ENCODE assay signal across 24 cellular contexts in the genomic region with DNA sequence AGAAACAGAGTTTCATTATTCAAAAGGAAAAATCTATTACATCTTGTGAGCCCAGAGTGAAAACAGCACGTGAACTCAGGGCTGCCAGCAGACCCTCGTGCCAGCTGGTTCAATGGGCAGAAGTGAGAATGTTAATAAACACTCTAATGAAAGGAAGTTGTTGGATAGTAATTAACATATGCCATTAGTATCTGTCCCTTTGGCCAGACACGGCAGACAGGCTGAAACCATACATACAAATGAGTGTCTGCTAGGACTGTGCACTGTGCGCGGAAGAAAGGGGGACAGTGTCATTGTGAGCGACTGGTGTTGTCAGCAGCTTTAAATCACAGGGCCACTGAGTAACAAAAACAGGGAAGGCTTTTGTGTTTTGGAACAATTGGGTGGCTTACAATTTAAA.
A peak's percentile ranks its signal among the peaks of the same experiment; 100 is the strongest.
DNase-seq lines count a peak whose midpoint lies in the region; ATAC-seq and TF ChIP-seq lines count a peak whose summit lies in the region.
"Had no signal": no experiment of that assay in that cellular context is flagged by ENCODE, and none has a peak within 500 bp of the region (broad histone marks: within the 10 kb centered on the region; RNA-seq: fewer than 3 reads in every experiment).

No MANE protein-coding gene starts in this region.

- intact Hi-C loops in dorsolateral prefrontal cortex (cut with DNase I) (no loop called here), sciatic nerve (cut with DNase I) (no loop called here), body of pancreas (cut with DNase I) (no loop called here)

- peak overlapping the region; percentile 28 for H3K4me2 ChIP-seq in GM23248 (ENCODE audit: unreplicated experiment)
- H3K4me2 ChIP-seq: BLaER1 had no signal

- no peaks in the 10 kb centered on the region for H4K20me1 ChIP-seq in GM23248 (ENCODE audit: insufficient read depth)
- H4K20me1 ChIP-seq: BLaER1 had no signal

- H3K27me3 ChIP-seq in GM23248 (replicated peaks; ENCODE audit: insufficient read depth): no peaks in the 10 kb centered on the region
- H3K27me3 ChIP-seq in dorsolateral prefrontal cortex: no peaks in the 10 kb centered on the region
- no peaks in the 10 kb centered on the region for H3K27me3 ChIP-seq in body of pancreas
- H3K27me3 ChIP-seq: BLaER1 had no signal

- H3K9me2 ChIP-seq in GM23248 (ENCODE audit: insufficient read depth): no peaks in the 10 kb centered on the region

- H3K9ac ChIP-seq in GM23248: no peak overlapping the region
- H3K9ac ChIP-seq: BLaER1 had no signal

- in situ Hi-C loops in GM23248 (cut with MboI): no loop called here

- DNase-seq in GM23248: no peak
- peak; percentile 4 to 67 (median 42) for DNase-seq in dorsolateral prefrontal cortex
- peak; percentile 52 for DNase-seq in midbrain (lab: John Stamatoyannopoulos, UW)
- no peak for DNase-seq in sciatic nerve (ENCODE audit: low spot score)
- no peak for DNase-seq in NCI-H774 (lab: John Stamatoyannopoulos, UW)
- no peak for DNase-seq in body of pancreas
- DNase-seq in GOT3 (lab: John Stamatoyannopoulos, UW): no peak
- DNase-seq: activated B cell treated with CpG ODN at 0.5 μM for 24 hours; activated CD4-positive, alpha-beta T cell treated with anti-CD3 and anti-CD28 coated beads, Interleukin-2, amount 50 U/mL, for 4 hours; Caco-2; DND-41; erythroblast; foreskin fibroblast; NCI-H1048; NCI-H187 treated with DMSO at 0.1 percent for 48 hours; NK-92 treated with Interleukin-12 subunit alpha and Interleukin-12 subunit beta, amount 100 ng/mL, for 24 hours; small intestine; stimulated activated CD4-positive, alpha-beta T cell treated with anti-CD3 and anti-CD28 coated beads, Interleukin-1b, Interleukin-23, amount 100 ng/mL, for 48 hours had no signal

- H2AFZ ChIP-seq in GM23248: peak overlapping the region; percentile 53; the same call in 1 of the 2 replicates

- 28 to 35% methylated on average over 6 of the region's 6 CpGs for WGBS in GM23248 (ENCODE audit: low coverage in 1 of 2, low lambda C conversion rate in 2 of 2, missing lambda C conversion rate in 2 of 2), 2 experiments
- WGBS in body of pancreas, 2 donors: 67 to 77% methylated on average over 6 of the region's 6 CpGs

- H3K27ac ChIP-seq in GM23248: no peak overlapping the region
- H3K27ac ChIP-seq in dorsolateral prefrontal cortex: peak overlapping the region in 20 of 59 donors; percentile 0 to 71 (median 32)
- no peak overlapping the region for H3K27ac ChIP-seq in body of pancreas
- H3K27ac ChIP-seq: BLaER1 had no signal

- TF ChIP-seq POLR2A in body of pancreas (IDR thresholded peaks at IDR 0.05): no peak

- H3K36me3 ChIP-seq in GM23248 (ENCODE audit: low read depth) (no peaks in the 10 kb centered on the region), body of pancreas (replicated peaks in 1 of 2; ENCODE audit: insufficient read depth in 1 of 2, low read depth in 2 of 2) (no peaks in the 10 kb centered on the region)
- H3K36me3 ChIP-seq: BLaER1 had no signal

- no peaks in the 10 kb centered on the region for H3F3A ChIP-seq in GM23248 (ENCODE audit: insufficient read depth)

- H3K4me1 ChIP-seq in GM23248 (ENCODE audit: insufficient read depth) (no peaks in the 10 kb centered on the region), body of pancreas (no peaks in the 10 kb centered on the region)
- H3K4me1 ChIP-seq: BLaER1 had no signal

- ATAC-seq in sciatic nerve (peak; percentile 44), body of pancreas (no peak), HG03095 (IDR thresholded peaks at IDR 0.05; ENCODE audit: unreplicated experiment) (no peak)
- ATAC-seq: activated naive CD4-positive, alpha-beta T cell treated with anti-CD3 and anti-CD28 coated beads, Interleukin-2, amount 50 U/mL, for 72 hours; GM12878; HCT116; Panc1 had no signal

- no peaks in the 10 kb centered on the region for H3K79me2 ChIP-seq in GM23248 (ENCODE audit: insufficient read depth)

- no peaks in the 10 kb centered on the region for H3K9me3 ChIP-seq in GM23248 (ENCODE audit: low read depth)
- no peaks in the 10 kb centered on the region for H3K9me3 ChIP-seq in body of pancreas
- H3K9me3 ChIP-seq: BLaER1, Caco-2 had no signal

- TF ChIP-seq CTCF in dorsolateral prefrontal cortex (IDR thresholded peaks at IDR 0.05 in 54 of 56, conservative IDR thresholded peaks at IDR 0.05 in 2 of 56; ENCODE audit: low read depth in 1 of 56, partially characterized antibody in 56 of 56): peak in 2 of 56 donors; percentile 11 to 19
- TF ChIP-seq CTCF in body of pancreas (IDR thresholded peaks at IDR 0.05): no peak

- H3K4me3 ChIP-seq in GM23248: no peak overlapping the region
- H3K4me3 ChIP-seq in dorsolateral prefrontal cortex: peak overlapping the region in 52 of 59 donors; percentile 1 to 58 (median 30)
- H3K4me3 ChIP-seq in body of pancreas: no peak overlapping the region
- H3K4me3 ChIP-seq: BLaER1, GM12878 had no signal

Comparison
In these comparisons a context has a peak if more than half of its experiments do, and no peak if none do; other contexts are left out.
1. DNase-seq: peak in dorsolateral prefrontal cortex (10 of 10) and midbrain (single experiment); none in GM23248 (single experiment), sciatic nerve (single experiment), NCI-H774 (single experiment), body of pancreas (0 of 4) and GOT3 (single experiment).
2. H3K4me3 ChIP-seq: peak in dorsolateral prefrontal cortex (52 of 59); none in GM23248 (single experiment) and body of pancreas (0 of 2).